In the genomic region with DNA sequence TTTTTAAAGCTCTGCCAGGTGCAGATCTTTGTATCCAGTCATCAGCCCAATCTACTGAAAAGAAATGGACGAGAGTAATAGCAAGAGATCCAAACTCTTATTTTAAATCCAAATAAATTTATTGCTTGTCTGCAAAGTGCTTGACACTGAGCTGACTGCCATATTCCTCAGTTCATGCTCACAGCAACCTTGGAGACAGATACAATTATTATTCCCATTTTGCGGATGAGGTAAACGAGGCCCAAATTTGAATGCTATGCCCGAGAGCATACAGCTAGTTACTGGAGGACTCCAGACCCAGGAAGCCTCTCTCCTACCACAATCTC, we compare ENCODE assay signal across 8 cellular contexts. TPM values are rescaled to one million over a fixed set of nuclear protein-coding genes. Genes with fewer than 3 reads are reported as not detected.
DNase-seq lines count a peak whose midpoint lies in the region; ATAC-seq and TF ChIP-seq lines count a peak whose summit lies in the region.

No MANE protein-coding gene starts in this region.

- H3K4me3 ChIP-seq in ascending aorta (peak overlapping the region; percentile 65 to 68), right lobe of liver (peak overlapping the region; percentile 66 to 89 (median 82)), thoracic aorta (peak overlapping the region; percentile 73)

- H3K27me3 ChIP-seq in ascending aorta = no peaks in the 10 kb centered on the region
- no peaks in the 10 kb centered on the region for H3K27me3 ChIP-seq in right lobe of liver
- no peaks in the 10 kb centered on the region for H3K27me3 ChIP-seq in thoracic aorta (replicated peaks; ENCODE audit: insufficient read depth)

- H3K4me3 Mint-ChIP-seq in activated CD8-positive, alpha-beta memory T cell treated with anti-CD3 and anti-CD28 coated beads, Interleukin-2, amount 10 ng/mL, durations not matched to agents 7 days and 5 days = peak overlapping the region; percentile 100

- intact Hi-C loops in ascending aorta (cut with DNase I) = loop anchor here (1.0 to 10.0 kb wide), 3 partner anchors 45 to 358 kb away; partner anchors contain the start of gene NFAT5
- intact Hi-C loops in right lobe of liver (cut with DNase I) = loop anchor here in 1 of 2 donors (10.0 kb wide), 1 partner anchor 359 kb away; no protein-coding TSS in a partner anchor

- H3K9me3 ChIP-seq in ascending aorta (no peaks in the 10 kb centered on the region), right lobe of liver (no peaks in the 10 kb centered on the region), thoracic aorta (no peaks in the 10 kb centered on the region)

- 19% methylated on average over 4 of the region's 4 CpGs for WGBS in right lobe of liver (ENCODE audit: insufficient coverage, low coverage, low lambda C conversion rate, missing lambda C conversion rate)

- no peak for TF ChIP-seq CTCF in ascending aorta (IDR thresholded peaks at IDR 0.05)
- TF ChIP-seq CTCF in right lobe of liver (IDR thresholded peaks at IDR 0.05) = no peak
- TF ChIP-seq CTCF in thoracic aorta (IDR thresholded peaks at IDR 0.05) = no peak

- no peak for ATAC-seq in activated CD8-positive, alpha-beta memory T cell treated with anti-CD3 and anti-CD28 coated beads, Interleukin-2, amount 10 ng/mL, durations not matched to agents 7 days and 5 days
- no peak for ATAC-seq in right lobe of liver
- ATAC-seq in thoracic aorta (ENCODE audit: insufficient number of reproducible peaks, low FRiP score, low read depth) = no peak
- ATAC-seq in GM18909 (IDR thresholded peaks at IDR 0.05; ENCODE audit: poor library complexity, unreplicated experiment) = no peak
- ATAC-seq in HG03139 (IDR thresholded peaks at IDR 0.05; ENCODE audit: unreplicated experiment) = no peak

- H3K4me1 ChIP-seq in ascending aorta (peaks cover 5 to 19% of the 10 kb centered on the region in 2 donors), right lobe of liver (peaks cover 0 to 11% (median 3%) of the 10 kb centered on the region in 4 donors), thoracic aorta (ENCODE audit: control insufficient read depth in 1 of 2, low read depth in 2 of 2) (peaks cover 15 to 23% of the 10 kb centered on the region in 2 donors)

- no peaks in the 10 kb centered on the region for H3K27me3 Mint-ChIP-seq in activated CD8-positive, alpha-beta memory T cell treated with anti-CD3 and anti-CD28 coated beads, Interleukin-2, amount 10 ng/mL, durations not matched to agents 7 days and 5 days

- H3K36me3 ChIP-seq in ascending aorta = peaks cover 14 to 28% of the 10 kb centered on the region in 2 donors
- H3K36me3 ChIP-seq in right lobe of liver = peaks cover 4 to 23% (median 9%) of the 10 kb centered on the region in 4 donors
- H3K36me3 ChIP-seq in thoracic aorta = peaks cover 21% of the 10 kb centered on the region

- peak overlapping the region; percentile 97 for H3K27ac Mint-ChIP-seq in activated CD8-positive, alpha-beta memory T cell treated with anti-CD3 and anti-CD28 coated beads, Interleukin-2, amount 10 ng/mL, durations not matched to agents 7 days and 5 days

- no peaks in the 10 kb centered on the region for H3K9me3 Mint-ChIP-seq in activated CD8-positive, alpha-beta memory T cell treated with anti-CD3 and anti-CD28 coated beads, Interleukin-2, amount 10 ng/mL, durations not matched to agents 7 days and 5 days (ENCODE audit: low read depth)

- H3K36me3 Mint-ChIP-seq in activated CD8-positive, alpha-beta memory T cell treated with anti-CD3 and anti-CD28 coated beads, Interleukin-2, amount 10 ng/mL, durations not matched to agents 7 days and 5 days = peaks cover 29% of the 10 kb centered on the region

- no peak for DNase-seq in activated CD8-positive, alpha-beta memory T cell treated with anti-CD3 and anti-CD28 coated beads, Interleukin-2, amount 10 ng/mL, durations not matched to agents 7 days and 5 days
- DNase-seq in activated CD8-positive, alpha-beta memory T cell treated with anti-CD3 and anti-CD28 coated beads for 24 hours = no peak
- DNase-seq in ascending aorta (ENCODE audit: low spot score in 2 of 2) = no peak
- DNase-seq in right lobe of liver = no peak
- no peak for DNase-seq in thoracic aorta (ENCODE audit: low spot score)
- DNase-seq in iPS-NIHi11 (ENCODE audit: low spot score) = no peak

- peaks cover 32% of the 10 kb centered on the region for H3K4me1 Mint-ChIP-seq in activated CD8-positive, alpha-beta memory T cell treated with anti-CD3 and anti-CD28 coated beads, Interleukin-2, amount 10 ng/mL, durations not matched to agents 7 days and 5 days

- H3K27ac ChIP-seq in ascending aorta = peak overlapping the region in 1 of 2 donors; percentile 59
- peak overlapping the region; percentile 24 to 59 (median 34) for H3K27ac ChIP-seq in right lobe of liver
- peak overlapping the region in 1 of 2 donors; percentile 9 for H3K27ac ChIP-seq in thoracic aorta

- no peak for TF ChIP-seq POLR2A in right lobe of liver (IDR thresholded peaks at IDR 0.05)

- CTCF ChIA-PET in activated CD8-positive, alpha-beta memory T cell treated with anti-CD3 and anti-CD28 coated beads, Interleukin-2, amount 10 ng/mL, durations not matched to agents 7 days and 5 days (lab: Charles Lee) = interaction anchor here (0.8 to 5.6 kb wide), 25 partner anchors 8 to 413 kb away, joined by 3 to 84 read pairs (median 6); partner anchors contain the start of gene NQO1

RNA-seq across cellular contexts. Expression of gene NOB1, which starts 0.6 kb away (rescaled TPM):
- 10 to 100 TPM; 61.4 to 84.2 TPM for total RNA-seq in activated CD8-positive, alpha-beta memory T cell treated with anti-CD3 and anti-CD28 coated beads, Interleukin-2, amount 10 ng/mL, durations not matched to agents 7 days and 5 days
- total RNA-seq in ascending aorta (20.2 TPM), right lobe of liver (10 to 100 TPM; 15.5 to 19.5 (median 16.6) TPM), thoracic aorta (10 to 100 TPM in 1 of 2 donors, 1 to 10 TPM in 1; 7.0 to 38.9 TPM)

RNA-seq across cellular contexts. Expression of gene WWP2, which starts 8.0 kb away (rescaled TPM):
- 10 to 100 TPM; 56.8 to 58.8 TPM for total RNA-seq in activated CD8-positive, alpha-beta memory T cell treated with anti-CD3 and anti-CD28 coated beads, Interleukin-2, amount 10 ng/mL, durations not matched to agents 7 days and 5 days
- total RNA-seq in ascending aorta (71.2 TPM), right lobe of liver (10 to 100 TPM; 18.1 to 24.6 (median 22.4) TPM), thoracic aorta (100 to 1,000 TPM; 144 to 146 TPM)

RNA-seq across cellular contexts. Expression of gene NQO1, which starts 27.7 kb away (rescaled TPM):
- 10 to 100 TPM; 22.6 to 27.2 TPM for total RNA-seq in activated CD8-positive, alpha-beta memory T cell treated with anti-CD3 and anti-CD28 coated beads, Interleukin-2, amount 10 ng/mL, durations not matched to agents 7 days and 5 days
- total RNA-seq in ascending aorta (58.6 TPM), right lobe of liver (10 to 100 TPM in 3 of 6 experiments, 1 to 10 TPM in 3; 1.5 to 26.6 (median 8.5) TPM), thoracic aorta (100 to 1,000 TPM in 1 of 2 donors, 10 to 100 TPM in 1; 40.2 to 115 TPM)
